Comparison of ENCODE assay signal across 27 cellular contexts in the genomic region with DNA sequence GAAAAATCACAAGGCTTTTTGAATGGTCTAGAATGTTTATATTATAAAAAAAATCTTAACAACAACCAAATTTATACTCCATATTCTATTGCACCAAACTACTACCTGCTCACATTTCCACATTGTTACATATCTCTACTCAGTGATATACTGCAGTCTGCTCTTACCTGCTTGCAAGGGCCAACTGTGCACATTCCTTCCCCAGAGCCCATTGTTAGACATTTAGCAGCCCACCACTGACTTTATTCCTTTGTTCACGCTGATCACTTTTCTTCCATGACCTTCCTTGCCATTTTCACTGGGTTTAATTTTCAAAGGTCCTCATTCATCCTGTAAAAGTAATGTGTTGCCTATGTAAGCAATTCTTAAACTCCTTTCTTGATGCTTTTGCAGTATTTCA.
"Had no signal": no experiment of that assay in that cellular context is flagged by ENCODE, and none has a peak within 500 bp of the region (broad histone marks: within the 10 kb centered on the region; RNA-seq: fewer than 3 reads in every experiment).

No MANE protein-coding gene starts in this region.

- H3K4me3 Mint-ChIP-seq: mesothelial cell of epicardium; naive B cell; natural killer cell; nephron progenitor cell; neural progenitor cell; stimulated activated memory B cell treated with anti-CD40 and anti-IgM and Interleukin-4, amounts not matched to agents 10 μg/mL and 1 μg/mL and 100 μg/mL, for 72 hours; stimulated activated naive CD8-positive, alpha-beta T cell treated with anti-CD3 and anti-CD28 coated beads, Interleukin-15, amount 100 ng/mL, for 72 hours; type B pancreatic cell had no signal

- H3K36me3 ChIP-seq: left ventricle myocardium inferior, neural progenitor cell, neutrophil, ovary, right atrium auricular region, right lobe of liver, tibial nerve, vagina had no signal

- H3K27me3 Mint-ChIP-seq: naive B cell; progenitor cell of endocrine pancreas; stimulated activated memory B cell treated with anti-CD40 and anti-IgM and Interleukin-4, amounts not matched to agents 10 μg/mL and 1 μg/mL and 100 μg/mL, for 72 hours; stimulated activated naive CD8-positive, alpha-beta T cell treated with anti-CD3 and anti-CD28 coated beads, Interleukin-15, amount 100 ng/mL, for 72 hours; type B pancreatic cell had no signal

- H3K36me3 Mint-ChIP-seq: mesothelial cell of epicardium; naive B cell; neural progenitor cell; stimulated activated memory B cell treated with anti-CD40 and anti-IgM and Interleukin-4, amounts not matched to agents 10 μg/mL and 1 μg/mL and 100 μg/mL, for 72 hours; type B pancreatic cell had no signal

- H3K27ac Mint-ChIP-seq: mesothelial cell of epicardium; naive B cell; natural killer cell; nephron progenitor cell; neural progenitor cell; progenitor cell of endocrine pancreas; stimulated activated memory B cell treated with anti-CD40 and anti-IgM and Interleukin-4, amounts not matched to agents 10 μg/mL and 1 μg/mL and 100 μg/mL, for 72 hours; stimulated activated naive CD8-positive, alpha-beta T cell treated with anti-CD3 and anti-CD28 coated beads, Interleukin-15, amount 100 ng/mL, for 72 hours; type B pancreatic cell had no signal

- H3K27ac ChIP-seq: left ventricle myocardium inferior, neural progenitor cell, neutrophil, ovary, right atrium auricular region, tibial nerve, vagina had no signal

- H3K4me1 Mint-ChIP-seq: naive B cell; natural killer cell; nephron progenitor cell; stimulated activated memory B cell treated with anti-CD40 and anti-IgM and Interleukin-4, amounts not matched to agents 10 μg/mL and 1 μg/mL and 100 μg/mL, for 72 hours; stimulated activated naive CD8-positive, alpha-beta T cell treated with anti-CD3 and anti-CD28 coated beads, Interleukin-15, amount 100 ng/mL, for 72 hours had no signal

- H3K4me3 ChIP-seq: left ventricle myocardium inferior, lung, neural progenitor cell, ovary, right atrium auricular region, right lobe of liver, smooth muscle cell, tibial nerve, vagina had no signal

- H3K9me3 Mint-ChIP-seq: mesothelial cell of epicardium; nephron progenitor cell; neural progenitor cell; stimulated activated memory B cell treated with anti-CD40 and anti-IgM and Interleukin-4, amounts not matched to agents 10 μg/mL and 1 μg/mL and 100 μg/mL, for 72 hours; stimulated activated naive CD8-positive, alpha-beta T cell treated with anti-CD3 and anti-CD28 coated beads, Interleukin-15, amount 100 ng/mL, for 72 hours; type B pancreatic cell had no signal

- H3K4me2 ChIP-seq: neural progenitor cell, smooth muscle cell had no signal

- H3K4me1 ChIP-seq: left ventricle myocardium inferior, right atrium auricular region, tibial nerve, vagina had no signal

- ATAC-seq: natural killer cell; stimulated activated memory B cell treated with anti-CD40 and anti-IgM and Interleukin-4, amounts not matched to agents 10 μg/mL and 1 μg/mL and 100 μg/mL, for 72 hours; stimulated activated naive CD8-positive, alpha-beta T cell treated with anti-CD3 and anti-CD28 coated beads, Interleukin-15, amount 100 ng/mL, for 72 hours had no signal

- H2AFZ ChIP-seq: neural progenitor cell had no signal

- H3K9ac ChIP-seq: neural progenitor cell had no signal

- DNase-seq: islet precursor cell; left ventricle myocardium inferior; mesendoderm; naive B cell; natural killer cell; nephron progenitor cell; occipital lobe; ovary; right lobe of liver; stimulated activated CD4-positive, alpha-beta T cell treated with anti-CD3 and anti-CD28 coated beads, Interleukin-1b, Interleukin-23, amount 100 ng/mL, for 48 hours; stimulated activated CD4-positive, alpha-beta T cell treated with anti-CD3 and anti-CD28 coated beads, Interleukin-2, amount 100 ng/mL, for 48 hours; stimulated activated CD4-positive, alpha-beta T cell treated with anti-CD3 and anti-CD28 coated beads, Interleukin-4, amount 100 ng/mL, for 4 hours; stimulated activated CD8-positive, alpha-beta memory T cell treated with anti-CD3 and anti-CD28 coated beads, Interleukin-4, amount 100 ng/mL, for 48 hours; stimulated activated naive CD4-positive, alpha-beta T cell treated with Interleukin-2 at 50 U/mL for 16 hours; stimulated activated naive CD8-positive, alpha-beta T cell treated with anti-CD3 and anti-CD28 coated beads, Interleukin-15, amount 100 ng/mL, for 72 hours; substantia nigra had no signal

- H3K27me3 ChIP-seq: neural progenitor cell, neutrophil, ovary, right atrium auricular region, right lobe of liver, tibial nerve, vagina had no signal

- H3K9me3 ChIP-seq: left ventricle myocardium inferior, neutrophil, ovary, right atrium auricular region, right lobe of liver, tibial nerve, vagina had no signal
